In genomic region chr20:51624157-51624731, GRCh38 we compare ENCODE assay signal across 8 cellular contexts.
DNase-seq lines count a peak whose midpoint lies in the region; ATAC-seq and TF ChIP-seq lines count a peak whose summit lies in the region.

No MANE protein-coding gene starts in this region.

- 63 to 70% (median 65%) methylated on average over 16 to 17 of the region's 17 CpGs for WGBS in spleen, 5 donors

- H3K36me3 ChIP-seq in right atrium auricular region = peaks cover 9% of the 10 kb centered on the region
- peaks cover 0 to 4% (median 0%) of the 10 kb centered on the region in 6 donors for H3K36me3 ChIP-seq in spleen

- TF ChIP-seq RAD21 in Ishikawa (IDR thresholded peaks at IDR 0.05; ENCODE audit: low read depth) = peak; percentile 63

- DNase-seq in DMS53 (lab: John Stamatoyannopoulos, UW) (peak; percentile 56), DMS53 treated with DMSO at 0.1 percent for 48 hours (lab: John Stamatoyannopoulos, UW; ENCODE audit: unreplicated experiment) (no peak), right atrium auricular region (ENCODE audit: low spot score) (no peak), spleen (peak; percentile 87), amniotic stem cell (lab: John Stamatoyannopoulos, UW) (no peak)
- peak; percentile 67 for DNase-seq in activated naive CD4-positive, alpha-beta T cell treated with anti-CD3 and anti-CD28 coated beads, Interleukin-2, amount 50 U/mL, for 16 hours

- H3K4me3 ChIP-seq in right atrium auricular region = no peak overlapping the region
- no peak overlapping the region for H3K4me3 ChIP-seq in spleen

- H3K9me3 ChIP-seq in right atrium auricular region (no peaks in the 10 kb centered on the region), spleen (no peaks in the 10 kb centered on the region)

- H3K4me1 ChIP-seq in right atrium auricular region (peaks cover 0 to 6% of the 10 kb centered on the region in 2 donors), spleen (peaks cover 0 to 7% (median 3%) of the 10 kb centered on the region in 6 donors)

- no peaks in the 10 kb centered on the region for H3K27me3 ChIP-seq in right atrium auricular region
- peaks cover 0 to 3% (median 0%) of the 10 kb centered on the region in 7 donors for H3K27me3 ChIP-seq in spleen (replicated peaks in 1 of 7)

- TF ChIP-seq POLR2A in spleen (IDR thresholded peaks at IDR 0.05) = no peak

- intact Hi-C loops in spleen (cut with DNase I; ENCODE audit: low total_unique reads) = loop anchor here (10.0 kb wide), 2 partner anchors 249 to 639 kb away; no protein-coding TSS in a partner anchor

- ATAC-seq in SK-N-SH treated with all-trans-retinoic acid at 6 μM for 48 hours = peak; percentile 90

- peak; percentile 49 to 73 for TF ChIP-seq CTCF in right atrium auricular region (IDR thresholded peaks at IDR 0.05)
- peak; percentile 16 to 71 (median 54) for TF ChIP-seq CTCF in spleen (IDR thresholded peaks at IDR 0.05 in 8 of 11, conservative IDR thresholded peaks at IDR 0.05 in 3 of 11)

- no peak overlapping the region for H3K27ac ChIP-seq in right atrium auricular region
- no peak overlapping the region for H3K27ac ChIP-seq in spleen

- TF ChIP-seq EP300 in Ishikawa (IDR thresholded peaks at IDR 0.05; ENCODE audit: borderline replicate concordance) = no peak

TF ChIP-seq in Ishikawa, 13 proteins besides CTCF, POLR2A, EP300 and RAD21:
- TF ChIP-seq NFIC (IDR thresholded peaks at IDR 0.05) = no peak

TF ChIP-seq in SK-N-SH treated with all-trans-retinoic acid at 6 μM for 48 hours, 23 proteins besides CTCF, POLR2A, EP300 and RAD21:
- peak; percentile 40; the same call in 1 of the 2 replicates for TF ChIP-seq ZFP3 (CRISPR knock-in tag; IDR thresholded peaks at IDR 0.05)
- no peak for TF ChIP-seq ZC3H10 (CRISPR knock-in tag; IDR thresholded peaks at IDR 0.05)

Comparison
In these comparisons a context has a peak if more than half of its experiments do, and no peak if none do; other contexts are left out.
1. DNase-seq: peak in DMS53 (single experiment), activated naive CD4-positive, alpha-beta T cell treated with anti-CD3 and anti-CD28 coated beads, Interleukin-2, amount 50 U/mL, for 16 hours (single experiment) and spleen (single experiment); none in DMS53 treated with DMSO at 0.1 percent for 48 hours (single experiment), right atrium auricular region (single experiment) and amniotic stem cell (single experiment).